In genomic region chr11:125931116-125931515, GRCh38 we compare ENCODE assay signal across 1 cellular context.
TF ChIP-seq lines count a peak whose summit lies in the region.

No MANE protein-coding gene starts in this region.

TF ChIP-seq in H1, 55 proteins besides CTCF, POLR2A, EP300 and RAD21:
- TF ChIP-seq POLR2AphosphoS5 (IDR thresholded peaks at IDR 0.05; ENCODE audit: low read depth, low read length) (no peak), CHD2 (IDR thresholded peaks at IDR 0.05; ENCODE audit: low read length) (no peak), BCL11A (IDR thresholded peaks at IDR 0.05; ENCODE audit: low read depth in 2 of 2, low read length in 2 of 2) (no peak), SP2 (IDR thresholded peaks at IDR 0.05; ENCODE audit: low read length) (no peak), RNF2 (IDR thresholded peaks at IDR 0.05; ENCODE audit: borderline replicate concordance, low read depth, low read length, missing control alignments, poor library complexity, severe bottlenecking) (no peak), ASH2L (IDR thresholded peaks at IDR 0.05; ENCODE audit: low read length) (no peak)
